1 cellular context compared by ENCODE assay signal in genomic region chr13:84455143-84455905, GRCh38.
TF ChIP-seq lines count a peak whose summit lies in the region.

No MANE protein-coding gene starts in this region.

TF ChIP-seq in GM12878, 131 proteins besides CTCF, POLR2A, EP300 and RAD21 (continued from another document):
- TF ChIP-seq NKRF (conservative IDR thresholded peaks at IDR 0.05) (no peak), BMI1 (IDR thresholded peaks at IDR 0.05; ENCODE audit: borderline replicate concordance) (no peak), RFX5 (IDR thresholded peaks at IDR 0.05; ENCODE audit: low read depth, low read length) (no peak), MTA3 (IDR thresholded peaks at IDR 0.05; ENCODE audit: borderline replicate concordance, low read length) (no peak), NR2C1 (IDR thresholded peaks at IDR 0.05) (no peak), KLF5 (IDR thresholded peaks at IDR 0.05; ENCODE audit: partially characterized antibody) (no peak), CUX1 (IDR thresholded peaks at IDR 0.05; ENCODE audit: insufficient replicate concordance, low read depth, low read length) (no peak), USF1 (IDR thresholded peaks at IDR 0.05; ENCODE audit: borderline replicate concordance, extremely low read length, insufficient read depth, low read depth, low read length) (no peak), CEBPB (IDR thresholded peaks at IDR 0.05; ENCODE audit: borderline replicate concordance in 1 of 2, low read depth in 2 of 2, low read length in 2 of 2) (no peak), E2F8 (IDR thresholded peaks at IDR 0.05; ENCODE audit: low read depth, partially characterized antibody) (no peak), CBFB (IDR thresholded peaks at IDR 0.05; ENCODE audit: low read depth) (no peak), BACH1 (IDR thresholded peaks at IDR 0.05; ENCODE audit: borderline replicate concordance) (no peak), STAT1 (conservative IDR thresholded peaks at IDR 0.05) (no peak), CHD1 (IDR thresholded peaks at IDR 0.05; ENCODE audit: low read depth, low read length) (no peak), JUND (IDR thresholded peaks at IDR 0.05; ENCODE audit: low read depth, low read length) (no peak), SMAD5 (IDR thresholded peaks at IDR 0.05; ENCODE audit: low read depth) (no peak), ZBED1 (IDR thresholded peaks at IDR 0.05; ENCODE audit: borderline replicate concordance) (no peak), ZNF687 (IDR thresholded peaks at IDR 0.05) (no peak)
TF ChIP-seq in GM12878: peak in this region for 0.
